ENCODE assay signal across 35 cellular contexts in the genomic region with DNA sequence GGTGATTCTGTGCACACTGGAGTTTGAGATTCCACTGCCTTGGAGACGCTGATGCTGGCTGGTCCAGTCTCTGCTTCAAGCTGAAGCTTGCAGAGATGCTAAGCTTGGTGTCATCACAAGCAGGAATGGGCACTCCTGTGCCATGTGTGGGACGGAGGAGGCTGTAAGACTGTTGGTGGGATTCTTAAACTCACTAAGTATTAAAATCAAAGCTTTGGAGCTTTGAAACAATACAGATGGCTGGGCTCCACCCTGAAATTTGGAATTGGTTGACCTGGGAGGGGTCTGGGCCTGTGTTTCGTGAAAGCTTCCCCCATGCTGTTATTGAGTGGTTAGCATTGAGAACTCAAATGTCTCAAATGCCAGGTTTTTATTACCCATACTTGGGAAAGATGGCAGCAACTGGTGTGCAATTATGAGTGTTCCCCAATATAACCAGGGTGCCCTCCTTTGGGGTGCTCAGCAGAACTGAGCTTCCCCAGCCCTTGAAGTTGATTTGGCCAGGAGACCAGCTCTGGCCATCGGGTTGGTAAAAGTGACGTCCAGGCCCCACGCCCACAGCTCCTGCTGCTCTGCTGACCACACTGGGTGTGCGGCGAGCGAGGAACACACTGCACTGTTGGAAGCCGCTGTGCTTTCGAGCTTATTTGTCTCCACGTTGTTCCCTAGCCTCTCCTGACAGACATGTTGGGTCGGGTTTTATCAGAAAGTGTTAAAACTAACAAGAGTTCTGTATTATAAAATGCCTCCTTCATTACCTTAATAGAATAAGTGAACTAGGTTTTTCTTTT.
DNase-seq lines count a peak whose midpoint lies in the region; ATAC-seq and TF ChIP-seq lines count a peak whose summit lies in the region.
"Had no signal": no experiment of that assay in that cellular context is flagged by ENCODE, and none has a peak within 500 bp of the region (broad histone marks: within the 10 kb centered on the region; RNA-seq: fewer than 3 reads in every experiment).

No MANE protein-coding gene starts in this region.

- no peak overlapping the region for H3K27ac Mint-ChIP-seq in osteocyte (ENCODE audit: unreplicated experiment)
- H3K27ac Mint-ChIP-seq: B cell; CD14-positive monocyte; CD4-positive, alpha-beta T cell; CD4-positive, CD25-positive, alpha-beta regulatory T cell; CD8-positive, alpha-beta memory T cell; CD8-positive, alpha-beta T cell had no signal

- H3K27ac ChIP-seq in esophagus muscularis mucosa (replicated peaks in 1 of 4) (no peak overlapping the region), lung (ENCODE audit: low read depth in 1 of 2, low read length in 1 of 2) (no peak overlapping the region), neuronal stem cell (replicated peaks; ENCODE audit: low read length) (no peak overlapping the region), stomach (no peak overlapping the region), brain microvascular endothelial cell (no peak overlapping the region)
- H3K27ac ChIP-seq: 22Rv1; A549; BLaER1; BLaER1 treated with 17β-estradiol and CSF1 and Interleukin-3, amounts not matched to agents 10 nM and 100 nM; C4-2B had no signal

- H3K36me3 Mint-ChIP-seq in osteocyte (ENCODE audit: unreplicated experiment): no peaks in the 10 kb centered on the region
- H3K36me3 Mint-ChIP-seq: CD14-positive monocyte; CD4-positive, alpha-beta memory T cell; CD4-positive, CD25-positive, alpha-beta regulatory T cell; CD8-positive, alpha-beta memory T cell; CD8-positive, alpha-beta T cell had no signal

- WGBS in esophagus muscularis mucosa: 84% methylated on average over 12 of the region's 13 CpGs
- WGBS in lung, 2 donors: 82 to 83% methylated on average over 13 of the region's 13 CpGs
- WGBS in neuronal stem cell (ENCODE audit: extremely low coverage in 2 of 2, insufficient read length in 2 of 2, insufficient replicate concordance in 1 of 2), 2 donors: no CpG with 5 or more reads among the region's 13 CpGs
- WGBS in stomach, 5 donors: 71 to 80% (median 73%) methylated on average over 12 to 13 of the region's 13 CpGs

- TF ChIP-seq POLR2A in esophagus muscularis mucosa (IDR thresholded peaks at IDR 0.05; ENCODE audit: low read depth) (no peak), stomach (IDR thresholded peaks at IDR 0.05) (no peak)

- H3K4me1 ChIP-seq in esophagus muscularis mucosa (no peaks in the 10 kb centered on the region), lung (ENCODE audit: control insufficient read depth in 2 of 2, insufficient read depth in 2 of 2, low read length in 2 of 2) (no peaks in the 10 kb centered on the region), neuronal stem cell (ENCODE audit: control insufficient read depth in 2 of 2, insufficient read depth in 1 of 2, low read depth in 1 of 2, low read length in 2 of 2) (no peaks in the 10 kb centered on the region), stomach (no peaks in the 10 kb centered on the region)
- H3K4me1 ChIP-seq: A549, BE2C, Caco-2 had no signal

- in situ Hi-C loops in brain microvascular endothelial cell (cut with HindIII; ENCODE audit: low pct_ligation_motif_present, low sequenced_read_pairs): no loop called here

- DNase-seq in esophagus muscularis mucosa (ENCODE audit: extremely low spot score) (peak; percentile 85), lung (ENCODE audit: low spot score) (peak; percentile 24), neuronal stem cell (ENCODE audit: low spot score) (no peak), osteocyte (ENCODE audit: extremely low spot score, unreplicated experiment) (peak; percentile 57), stomach (no peak), DMS153 treated with DMSO at 0.1 percent for 48 hours (lab: John Stamatoyannopoulos, UW; ENCODE audit: unreplicated experiment) (no peak), glomerular visceral epithelial cell (ENCODE audit: extremely low spot score) (no peak), brain microvascular endothelial cell (no peak)
- DNase-seq: 8988T; ACHN; AML-193; BE2C; C1 segment of cervical spinal cord; Caco-2; Calu3; CD4-positive, alpha-beta memory T cell; CD4-positive, alpha-beta T cell; CD4-positive, CD25-positive, alpha-beta regulatory T cell; CD8-positive, alpha-beta memory T cell; CD8-positive, alpha-beta T cell; COR-L47; DMS 273 treated with DMSO at 0.1 percent for 48 hours; DMS153; DMS53; DMS79; DMS79 treated with DMSO at 0.1 percent for 48 hours; DND-41; EL had no signal

- H3K4me3 Mint-ChIP-seq in osteocyte (ENCODE audit: unreplicated experiment): no peak overlapping the region
- H3K4me3 Mint-ChIP-seq: B cell; CD14-positive monocyte; CD4-positive, alpha-beta memory T cell; CD4-positive, alpha-beta T cell; CD4-positive, CD25-positive, alpha-beta regulatory T cell; CD8-positive, alpha-beta memory T cell; CD8-positive, alpha-beta T cell had no signal

- H2BK12ac ChIP-seq in neuronal stem cell (ENCODE audit: low read length): no peak overlapping the region

- no peaks in the 10 kb centered on the region for H3K79me1 ChIP-seq in neuronal stem cell (ENCODE audit: low read depth, low read length)

- H4K8ac ChIP-seq in neuronal stem cell (ENCODE audit: low read depth, low read length): no peak overlapping the region

- no peak overlapping the region for H3K23ac ChIP-seq in neuronal stem cell (ENCODE audit: low read depth, low read length, poor library complexity)

- H3K27me3 ChIP-seq in esophagus muscularis mucosa (peaks cover 0 to 47% (median 0%) of the 10 kb centered on the region in 4 donors), lung (ENCODE audit: control insufficient read depth, insufficient read depth) (no peaks in the 10 kb centered on the region), neuronal stem cell (ENCODE audit: control insufficient read depth in 3 of 3, insufficient read depth in 3 of 3, low read depth in 1 of 3, low read length in 3 of 3) (no peaks in the 10 kb centered on the region), stomach (peaks cover 0 to 49% (median 0%) of the 10 kb centered on the region in 3 donors), brain microvascular endothelial cell (replicated peaks) (no peaks in the 10 kb centered on the region)
- H3K27me3 ChIP-seq: BE2C, BLaER1 had no signal

- H3K4ac ChIP-seq in neuronal stem cell (ENCODE audit: low read length): no peak overlapping the region

- no peak overlapping the region for H2BK120ac ChIP-seq in neuronal stem cell (ENCODE audit: low read depth, low read length)

- TF ChIP-seq CTCF in esophagus muscularis mucosa (IDR thresholded peaks at IDR 0.05): no peak
- no peak for TF ChIP-seq CTCF in lung (IDR thresholded peaks at IDR 0.05; ENCODE audit: control extremely low read depth, extremely low read depth)
- TF ChIP-seq CTCF in osteocyte (IDR thresholded peaks at IDR 0.05): no peak
- TF ChIP-seq CTCF in stomach (IDR thresholded peaks at IDR 0.05): no peak
- no peak for TF ChIP-seq CTCF in brain microvascular endothelial cell (IDR thresholded peaks at IDR 0.05; ENCODE audit: low read depth, low read length, missing control alignments)

- no peaks in the 10 kb centered on the region for H3K27me3 Mint-ChIP-seq in osteocyte (ENCODE audit: unreplicated experiment)
- H3K27me3 Mint-ChIP-seq: B cell; CD4-positive, CD25-positive, alpha-beta regulatory T cell had no signal

- H2BK5ac ChIP-seq in neuronal stem cell (ENCODE audit: low read length): no peak overlapping the region

- H2BK15ac ChIP-seq in neuronal stem cell (ENCODE audit: low read length): no peak overlapping the region

- no peak overlapping the region for H3K4me3 ChIP-seq in esophagus muscularis mucosa
- no peak overlapping the region for H3K4me3 ChIP-seq in lung
- no peak overlapping the region for H3K4me3 ChIP-seq in neuronal stem cell (ENCODE audit: low read length in 2 of 2)
- no peak overlapping the region for H3K4me3 ChIP-seq in stomach
- H3K4me3 ChIP-seq in brain microvascular endothelial cell (ENCODE audit: low read depth, low read length): no peak overlapping the region
- H3K4me3 ChIP-seq: A549; BLaER1; BLaER1 treated with 17β-estradiol and CSF1 and Interleukin-3, amounts not matched to agents 10 nM and 100 nM had no signal

- no peak for TF ChIP-seq EP300 in esophagus muscularis mucosa (IDR thresholded peaks at IDR 0.05)
- TF ChIP-seq EP300 in stomach (IDR thresholded peaks at IDR 0.05): no peak

- H3K18ac ChIP-seq in neuronal stem cell (ENCODE audit: low read length): peak overlapping the region; percentile 82

- H3K4me2 ChIP-seq in neuronal stem cell (ENCODE audit: insufficient read depth, low read length, poor library complexity, severe bottlenecking): no peak overlapping the region
- H3K4me2 ChIP-seq: A549; BLaER1; BLaER1 treated with 17β-estradiol and CSF1 and Interleukin-3, amounts not matched to agents 10 nM and 100 nM had no signal

- no peak overlapping the region for H3K14ac ChIP-seq in neuronal stem cell (ENCODE audit: low read length)

- no peak for ATAC-seq in lung (ENCODE audit: insufficient read depth, low FRiP score)
- ATAC-seq: A549; CD8-positive, alpha-beta T cell had no signal

- no peak overlapping the region for H2AFZ ChIP-seq in neuronal stem cell (ENCODE audit: low read length)

- H2AK5ac ChIP-seq in neuronal stem cell (ENCODE audit: low read depth, low read length): no peak overlapping the region

- no peak overlapping the region for H4K91ac ChIP-seq in neuronal stem cell (ENCODE audit: low read depth, low read length, poor library complexity)

- H3K36me3 ChIP-seq in esophagus muscularis mucosa: no peaks in the 10 kb centered on the region
- no peaks in the 10 kb centered on the region for H3K36me3 ChIP-seq in lung (ENCODE audit: control insufficient read depth in 2 of 2, insufficient read depth in 2 of 2, low read length in 2 of 2)
- no peaks in the 10 kb centered on the region for H3K36me3 ChIP-seq in neuronal stem cell (replicated peaks in 1 of 2; ENCODE audit: control insufficient read depth in 2 of 2, insufficient read depth in 2 of 2, low read length in 2 of 2)
- H3K36me3 ChIP-seq in stomach: no peaks in the 10 kb centered on the region
- no peaks in the 10 kb centered on the region for H3K36me3 ChIP-seq in brain microvascular endothelial cell (replicated peaks)
- H3K36me3 ChIP-seq: BE2C; BLaER1; BLaER1 treated with 17β-estradiol and CSF1 and Interleukin-3, amounts not matched to agents 10 nM and 100 nM had no signal

- intact Hi-C loops in esophagus muscularis mucosa (cut with DNase I): no loop called here
- intact Hi-C loops in stomach (cut with DNase I; ENCODE audit: low total_unique reads): no loop called here

- no peaks in the 10 kb centered on the region for H3K4me1 Mint-ChIP-seq in osteocyte (ENCODE audit: unreplicated experiment)
- H3K4me1 Mint-ChIP-seq: B cell; CD14-positive monocyte; CD4-positive, alpha-beta memory T cell; CD4-positive, CD25-positive, alpha-beta regulatory T cell; CD8-positive, alpha-beta memory T cell had no signal

- peaks cover 0 to 7% (median 0%) of the 10 kb centered on the region in 4 donors for H3K9me3 ChIP-seq in esophagus muscularis mucosa
- peaks cover 0 to 4% of the 10 kb centered on the region in 2 donors for H3K9me3 ChIP-seq in lung (ENCODE audit: control insufficient read depth in 2 of 2, insufficient read depth in 1 of 2, low read length in 1 of 2)
- H3K9me3 ChIP-seq in neuronal stem cell (replicated peaks in 1 of 2; ENCODE audit: control insufficient read depth in 2 of 2, insufficient read depth in 1 of 2, low read depth in 1 of 2, low read length in 2 of 2): no peaks in the 10 kb centered on the region
- H3K9me3 ChIP-seq in stomach: peaks cover 0 to 14% (median 2%) of the 10 kb centered on the region in 4 donors
- H3K9me3 ChIP-seq: A549, BE2C, Caco-2 had no signal

- peaks cover 26% of the 10 kb centered on the region for H3K9me3 Mint-ChIP-seq in osteocyte (ENCODE audit: unreplicated experiment)
- H3K9me3 Mint-ChIP-seq: CD4-positive, alpha-beta T cell; CD8-positive, alpha-beta T cell had no signal

- no peak overlapping the region for H3K9ac ChIP-seq in neuronal stem cell (ENCODE audit: low read depth, low read length, poor library complexity)
- H3K9ac ChIP-seq: BLaER1; BLaER1 treated with 17β-estradiol and CSF1 and Interleukin-3, amounts not matched to agents 10 nM and 100 nM had no signal

Comparison
In these comparisons a context has a peak if more than half of its experiments do, and no peak if none do; other contexts are left out.
1. DNase-seq: peak in esophagus muscularis mucosa (single experiment), lung (single experiment) and osteocyte (single experiment); none in neuronal stem cell (single experiment), stomach (single experiment), DMS153 treated with DMSO at 0.1 percent for 48 hours (single experiment), glomerular visceral epithelial cell (single experiment) and brain microvascular endothelial cell (single experiment).